Comparison of ENCODE assay signal across 29 cellular contexts in genomic region chr11:100637706-100638105, GRCh38. TPM values are rescaled to one million over a fixed set of nuclear protein-coding genes. Genes with fewer than 3 reads are reported as not detected.
DNase-seq lines count a peak whose midpoint lies in the region; ATAC-seq and TF ChIP-seq lines count a peak whose summit lies in the region.
"Had no signal": no experiment of that assay in that cellular context is flagged by ENCODE, and none has a peak within 500 bp of the region (broad histone marks: within the 10 kb centered on the region; RNA-seq: fewer than 3 reads in every experiment).

No MANE protein-coding gene starts in this region.

- peaks cover 24% of the 10 kb centered on the region for H3K4me1 Mint-ChIP-seq in nephron progenitor cell
- H3K4me1 Mint-ChIP-seq: activated CD4-positive, alpha-beta T cell treated with anti-CD3 and anti-CD28 coated beads, Interleukin-2, amount 10 ng/mL, durations not matched to agents 24 days and 14 days; activated CD8-positive, alpha-beta memory T cell treated with anti-CD3 and anti-CD28 coated beads, Interleukin-2, amount 10 ng/mL, durations not matched to agents 7 days and 5 days; B cell had no signal

- no peak overlapping the region for H3K27ac ChIP-seq in transverse colon
- H3K27ac ChIP-seq: A549, adrenal gland, breast epithelium, HL-60, suprapubic skin had no signal

- H3K9me3 Mint-ChIP-seq in nephron progenitor cell: no peaks in the 10 kb centered on the region
- H3K9me3 Mint-ChIP-seq: activated CD4-positive, alpha-beta T cell treated with anti-CD3 and anti-CD28 coated beads, Interleukin-2, amount 10 ng/mL, durations not matched to agents 24 days and 14 days; H9 had no signal

- H3K27me3 ChIP-seq in transverse colon: no peaks in the 10 kb centered on the region
- H3K27me3 ChIP-seq: adrenal gland, breast epithelium, Peyer's patch, suprapubic skin had no signal

- no peaks in the 10 kb centered on the region for H3K36me3 Mint-ChIP-seq in nephron progenitor cell (ENCODE audit: low read depth)
- H3K36me3 Mint-ChIP-seq: activated CD8-positive, alpha-beta memory T cell treated with anti-CD3 and anti-CD28 coated beads, Interleukin-2, amount 10 ng/mL, durations not matched to agents 7 days and 5 days had no signal

- ATAC-seq in HG02970 (IDR thresholded peaks at IDR 0.05; ENCODE audit: low FRiP score, unreplicated experiment) (no peak), HG02885 (IDR thresholded peaks at IDR 0.05; ENCODE audit: poor library complexity, unreplicated experiment) (no peak)
- ATAC-seq: A549; activated CD8-positive, alpha-beta memory T cell treated with anti-CD3 and anti-CD28 coated beads, Interleukin-2, amount 10 ng/mL, durations not matched to agents 7 days and 5 days; activated T-cell treated with anti-CD3 and anti-CD28 coated beads, Interleukin-2, amount 50 U/mL, for 72 hours; HepG2 had no signal

- H3K4me3 Mint-ChIP-seq in nephron progenitor cell: no peak overlapping the region
- H3K4me3 Mint-ChIP-seq: activated CD4-positive, alpha-beta T cell treated with anti-CD3 and anti-CD28 coated beads, Interleukin-2, amount 10 ng/mL, durations not matched to agents 24 days and 14 days; activated CD8-positive, alpha-beta memory T cell treated with anti-CD3 and anti-CD28 coated beads, Interleukin-2, amount 10 ng/mL, durations not matched to agents 7 days and 5 days; activated T-cell treated with anti-CD3 and anti-CD28 coated beads, Interleukin-2, amount 50 U/mL, for 72 hours; B cell; H9 had no signal

- H3K4me1 ChIP-seq in transverse colon: peaks cover 6 to 25% (median 10%) of the 10 kb centered on the region in 4 donors
- H3K4me1 ChIP-seq: breast epithelium had no signal

- no peaks in the 10 kb centered on the region for H3K9me3 ChIP-seq in transverse colon
- H3K9me3 ChIP-seq: A549, adrenal gland, breast epithelium, Peyer's patch, suprapubic skin had no signal

- TF ChIP-seq POLR2A in transverse colon (IDR thresholded peaks at IDR 0.05): no peak

- H3K27me3 Mint-ChIP-seq in nephron progenitor cell (ENCODE audit: low read depth, poor library complexity): peaks cover 2% of the 10 kb centered on the region
- H3K27me3 Mint-ChIP-seq: activated CD4-positive, alpha-beta T cell treated with anti-CD3 and anti-CD28 coated beads, Interleukin-2, amount 10 ng/mL, durations not matched to agents 24 days and 14 days; activated CD8-positive, alpha-beta memory T cell treated with anti-CD3 and anti-CD28 coated beads, Interleukin-2, amount 10 ng/mL, durations not matched to agents 7 days and 5 days had no signal

- H3K4me3 ChIP-seq in choroid plexus epithelial cell (ENCODE audit: low read depth, low read length) (no peak overlapping the region), transverse colon (no peak overlapping the region)
- H3K4me3 ChIP-seq: A549, adrenal gland, breast epithelium, Peyer's patch, smooth muscle cell, suprapubic skin had no signal

- peak; percentile 96 for DNase-seq in DMS 273 treated with DMSO at 0.1 percent for 48 hours (lab: John Stamatoyannopoulos, UW)
- peak; percentile 76 for DNase-seq in NCI-H69 (lab: John Stamatoyannopoulos, UW)
- DNase-seq in choroid plexus epithelial cell (ENCODE audit: low read depth): peak; percentile 61
- DNase-seq in nephron progenitor cell: no peak
- DNase-seq in transverse colon: no peak
- no peak for DNase-seq in SIG-M5 treated with dmso at 0.1 percent for 504 hours (lab: John Stamatoyannopoulos, UW; ENCODE audit: unreplicated experiment)
- DNase-seq: activated CD4-positive, alpha-beta T cell treated with anti-CD3 and anti-CD28 coated beads, Interleukin-2, amount 10 ng/mL, durations not matched to agents 24 days and 14 days; activated CD8-positive, alpha-beta memory T cell treated with anti-CD3 and anti-CD28 coated beads, Interleukin-2, amount 10 ng/mL, durations not matched to agents 7 days and 5 days; activated naive CD4-positive, alpha-beta T cell treated with Interleukin-2 at 50 U/mL for 16 hours; activated T-cell treated with anti-CD3 and anti-CD28 coated beads, Interleukin-2, amount 50 U/mL, for 72 hours; adrenal gland; DMS79; H9; kidney; NCI-H1105 treated with DMSO at 0.1 percent for 48 hours; NCI-H510A treated with DMSO at 0.1 percent for 48 hours; Peyer's patch; retina; stimulated activated CD4-positive, alpha-beta T cell treated with anti-CD3 and anti-CD28 coated beads, Interleukin-2, amount 100 ng/mL, for 24 hours; T-helper 2 cell had no signal

- in situ Hi-C loops in transverse colon (cut with MboI; ENCODE audit: low pct_ligation_motif_present in 1 of 4, low pct_unique_long_range_greater_than_20kb in 1 of 4, low sequenced_read_pairs in 3 of 4): no loop called here

- TF ChIP-seq CTCF in choroid plexus epithelial cell (conservative IDR thresholded peaks at IDR 0.05; ENCODE audit: low read depth, low read length): no peak
- no peak for TF ChIP-seq CTCF in nephron progenitor cell (IDR thresholded peaks at IDR 0.05)
- TF ChIP-seq CTCF in transverse colon (IDR thresholded peaks at IDR 0.05): no peak

- H3K36me3 ChIP-seq in transverse colon: no peaks in the 10 kb centered on the region
- H3K36me3 ChIP-seq: adrenal gland, breast epithelium, Peyer's patch, suprapubic skin had no signal

- TF ChIP-seq EP300 in transverse colon (IDR thresholded peaks at IDR 0.05; ENCODE audit: low read depth): no peak

- WGBS in transverse colon (ENCODE audit: low coverage in 1 of 2), 2 donors: 80 to 92% methylated on average over 4 to 10 of the region's 10 CpGs

- intact Hi-C loops in transverse colon (cut with DNase I; ENCODE audit: low total_unique reads): no loop called here

- H3K27ac Mint-ChIP-seq in nephron progenitor cell: peak overlapping the region; percentile 69
- H3K27ac Mint-ChIP-seq: activated CD4-positive, alpha-beta T cell treated with anti-CD3 and anti-CD28 coated beads, Interleukin-2, amount 10 ng/mL, durations not matched to agents 24 days and 14 days; activated CD8-positive, alpha-beta memory T cell treated with anti-CD3 and anti-CD28 coated beads, Interleukin-2, amount 10 ng/mL, durations not matched to agents 7 days and 5 days; activated T-cell treated with anti-CD3 and anti-CD28 coated beads, Interleukin-2, amount 50 U/mL, for 72 hours; B cell had no signal

RNA-seq across cellular contexts. Expression of gene ARHGAP42, which starts 49.4 kb away (rescaled TPM):
- 10 to 100 TPM; 33.3 to 62.5 (median 40.9) TPM for total RNA-seq in transverse colon
- total RNA-seq: activated CD4-positive, alpha-beta T cell treated with anti-CD3 and anti-CD28 coated beads, Interleukin-2, amount 10 ng/mL, durations not matched to agents 24 days and 14 days had no signal

Comparison
In these comparisons a context has a peak if more than half of its experiments do, and no peak if none do; other contexts are left out.
1. DNase-seq: peak in DMS 273 treated with DMSO at 0.1 percent for 48 hours (single experiment), NCI-H69 (single experiment) and choroid plexus epithelial cell (single experiment); none in nephron progenitor cell (single experiment), transverse colon (single experiment) and SIG-M5 treated with dmso at 0.1 percent for 504 hours (single experiment).